Comparison of ENCODE assay signal across 1 cellular context in genomic region chr6:30570760-30571084, GRCh38.
TF ChIP-seq lines count a peak whose summit lies in the region.

No MANE protein-coding gene starts in this region.

TF ChIP-seq in HepG2, 621 proteins besides CTCF, POLR2A, EP300 and RAD21 (continues in another document):
- TF ChIP-seq TRIM24 (CRISPR knock-in tag; IDR thresholded peaks at IDR 0.05) (no peak), RFX1 (IDR thresholded peaks at IDR 0.05) (no peak), ZNF766 (CRISPR knock-in tag; IDR thresholded peaks at IDR 0.05; ENCODE audit: borderline replicate concordance) (no peak), PTBP1 (IDR thresholded peaks at IDR 0.05; ENCODE audit: low read depth, low read length, poor library complexity, severe bottlenecking) (peak; percentile 11), HNF4G (IDR thresholded peaks at IDR 0.05; ENCODE audit: borderline replicate concordance, low read depth, low read length) (no peak), HNF4G (CRISPR knock-in tag; IDR thresholded peaks at IDR 0.05; ENCODE audit: borderline replicate concordance, low read depth) (no peak), ARHGAP35 (CRISPR knock-in tag; IDR thresholded peaks at IDR 0.05; ENCODE audit: borderline replicate concordance) (no peak), SP2 (CRISPR knock-in tag; IDR thresholded peaks at IDR 0.05) (no peak), ZNF354B (CRISPR knock-in tag; IDR thresholded peaks at IDR 0.05) (0 out of 2 replicates have a peak, but pooled peaks have one; percentile 83), NCOR1 (IDR thresholded peaks at IDR 0.05; ENCODE audit: borderline replicate concordance, low read length) (0 out of 2 replicates have a peak, but pooled peaks have one; percentile 9), ZNF652 (CRISPR knock-in tag; IDR thresholded peaks at IDR 0.05; ENCODE audit: borderline replicate concordance, low read depth) (no peak), ZNF7 (CRISPR knock-in tag; IDR thresholded peaks at IDR 0.05) (no peak), NFYC (CRISPR knock-in tag; IDR thresholded peaks at IDR 0.05) (no peak), HMG20A (CRISPR knock-in tag; IDR thresholded peaks at IDR 0.05; ENCODE audit: borderline replicate concordance) (no peak), ZBTB37 (CRISPR knock-in tag; IDR thresholded peaks at IDR 0.05) (no peak), ZNF260 (CRISPR knock-in tag; IDR thresholded peaks at IDR 0.05; ENCODE audit: borderline replicate concordance, low read depth) (no peak), ZNF484 (CRISPR knock-in tag; IDR thresholded peaks at IDR 0.05; ENCODE audit: borderline replicate concordance, low read depth) (no peak), NFIB (CRISPR knock-in tag; IDR thresholded peaks at IDR 0.05; ENCODE audit: borderline replicate concordance) (no peak), GATAD1 (CRISPR knock-in tag; IDR thresholded peaks at IDR 0.05) (no peak), SKI (IDR thresholded peaks at IDR 0.05; ENCODE audit: partially characterized antibody) (no peak), RXRB (CRISPR knock-in tag; IDR thresholded peaks at IDR 0.05; ENCODE audit: borderline replicate concordance) (no peak), REXO4 (CRISPR knock-in tag; IDR thresholded peaks at IDR 0.05; ENCODE audit: borderline replicate concordance) (no peak), SRSF9 (IDR thresholded peaks at IDR 0.05; ENCODE audit: borderline replicate concordance, insufficient read depth, low read depth, low read length, poor library complexity, severe bottlenecking) (no peak), ZFP90 (CRISPR knock-in tag; IDR thresholded peaks at IDR 0.05; ENCODE audit: borderline replicate concordance) (no peak), ZNF605 (CRISPR knock-in tag; IDR thresholded peaks at IDR 0.05) (no peak), SMAD9 (CRISPR knock-in tag; IDR thresholded peaks at IDR 0.05) (0 out of 2 replicates have a peak, but pooled peaks have one; percentile 58), ASH2L (IDR thresholded peaks at IDR 0.05; ENCODE audit: insufficient read length, low read depth, low read length) (no peak), SNAI1 (CRISPR knock-in tag; IDR thresholded peaks at IDR 0.05; ENCODE audit: borderline replicate concordance) (no peak), HNF4A (CRISPR knock-in tag; IDR thresholded peaks at IDR 0.05) (no peak), ZNF333 (CRISPR knock-in tag; IDR thresholded peaks at IDR 0.05; ENCODE audit: borderline replicate concordance) (no peak; the same call in 1 of the 2 replicates), SMAD3 (CRISPR knock-in tag; IDR thresholded peaks at IDR 0.05) (no peak), ZSCAN25 (CRISPR knock-in tag; IDR thresholded peaks at IDR 0.05) (no peak), ZMAT3 (CRISPR knock-in tag; conservative IDR thresholded peaks at IDR 0.05) (no peak), ZNF468 (CRISPR knock-in tag; IDR thresholded peaks at IDR 0.05) (no peak), ZMAT5 (CRISPR knock-in tag; IDR thresholded peaks at IDR 0.05; ENCODE audit: borderline replicate concordance, low read depth) (no peak), EEA1 (CRISPR knock-in tag; IDR thresholded peaks at IDR 0.05; ENCODE audit: borderline replicate concordance) (no peak), SNRNP70 (IDR thresholded peaks at IDR 0.05; ENCODE audit: low read depth, low read length) (no peak), ZNF776 (CRISPR knock-in tag; IDR thresholded peaks at IDR 0.05) (0 out of 2 replicates have a peak, but pooled peaks have one; percentile 11), ZNF205 (CRISPR knock-in tag; IDR thresholded peaks at IDR 0.05) (no peak), ZNF891 (CRISPR knock-in tag; IDR thresholded peaks at IDR 0.05) (no peak), CEBPZ (IDR thresholded peaks at IDR 0.05; ENCODE audit: low read length) (no peak), ZSCAN30 (CRISPR knock-in tag; IDR thresholded peaks at IDR 0.05) (no peak), ZNF747 (CRISPR knock-in tag; IDR thresholded peaks at IDR 0.05; ENCODE audit: borderline replicate concordance) (no peak), RBAK (CRISPR knock-in tag; IDR thresholded peaks at IDR 0.05) (no peak), PHF21A (CRISPR knock-in tag; IDR thresholded peaks at IDR 0.05) (no peak), ZNF780A (CRISPR knock-in tag; IDR thresholded peaks at IDR 0.05) (peak; percentile 88; the same call in 1 of the 2 replicates), ZNF569 (CRISPR knock-in tag; IDR thresholded peaks at IDR 0.05; ENCODE audit: borderline replicate concordance) (no peak), ISX (CRISPR knock-in tag; conservative IDR thresholded peaks at IDR 0.05) (no peak), LCORL (IDR thresholded peaks at IDR 0.05) (no peak), LCORL (CRISPR knock-in tag; IDR thresholded peaks at IDR 0.05) (0 out of 2 replicates have a peak, but pooled peaks have one; percentile 1), MIXL1 (CRISPR knock-in tag; IDR thresholded peaks at IDR 0.05) (no peak), ZKSCAN5 (CRISPR knock-in tag; IDR thresholded peaks at IDR 0.05) (no peak), ZNF251 (CRISPR knock-in tag; IDR thresholded peaks at IDR 0.05) (peak; percentile 8; the same call in 1 of the 2 replicates), ATF7-NPFF (CRISPR knock-in tag; IDR thresholded peaks at IDR 0.05; ENCODE audit: low read depth) (no peak), ZNF44 (CRISPR knock-in tag; IDR thresholded peaks at IDR 0.05) (no peak), ZNF816 (CRISPR knock-in tag; IDR thresholded peaks at IDR 0.05; ENCODE audit: borderline replicate concordance) (no peak), POLR2AphosphoS2 (IDR thresholded peaks at IDR 0.05; ENCODE audit: low read depth, low read length) (no peak)
- TF ChIP-seq, protein P1, sequence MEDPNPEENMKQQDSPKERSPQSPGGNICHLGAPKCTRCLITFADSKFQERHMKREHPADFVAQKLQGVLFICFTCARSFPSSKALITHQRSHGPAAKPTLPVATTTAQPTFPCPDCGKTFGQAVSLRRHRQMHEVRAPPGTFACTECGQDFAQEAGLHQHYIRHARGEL (CRISPR knock-in tag; IDR thresholded peaks at IDR 0.05), result 0 out of 2 replicates have a peak, but pooled peaks have one; percentile 14
- TF ChIP-seq, protein P2, sequence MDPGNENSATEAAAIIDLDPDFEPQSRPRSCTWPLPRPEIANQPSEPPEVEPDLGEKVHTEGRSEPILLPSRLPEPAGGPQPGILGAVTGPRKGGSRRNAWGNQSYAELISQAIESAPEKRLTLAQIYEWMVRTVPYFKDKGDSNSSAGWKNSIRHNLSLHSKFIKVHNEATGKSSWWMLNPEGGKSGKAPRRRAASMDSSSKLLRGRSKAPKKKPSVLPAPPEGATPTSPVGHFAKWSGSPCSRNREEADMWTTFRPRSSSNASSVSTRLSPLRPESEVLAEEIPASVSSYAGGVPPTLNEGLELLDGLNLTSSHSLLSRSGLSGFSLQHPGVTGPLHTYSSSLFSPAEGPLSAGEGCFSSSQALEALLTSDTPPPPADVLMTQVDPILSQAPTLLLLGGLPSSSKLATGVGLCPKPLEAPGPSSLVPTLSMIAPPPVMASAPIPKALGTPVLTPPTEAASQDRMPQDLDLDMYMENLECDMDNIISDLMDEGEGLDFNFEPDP (CRISPR knock-in tag; conservative IDR thresholded peaks at IDR 0.05), result no peak
- TF ChIP-seq, protein P3, sequence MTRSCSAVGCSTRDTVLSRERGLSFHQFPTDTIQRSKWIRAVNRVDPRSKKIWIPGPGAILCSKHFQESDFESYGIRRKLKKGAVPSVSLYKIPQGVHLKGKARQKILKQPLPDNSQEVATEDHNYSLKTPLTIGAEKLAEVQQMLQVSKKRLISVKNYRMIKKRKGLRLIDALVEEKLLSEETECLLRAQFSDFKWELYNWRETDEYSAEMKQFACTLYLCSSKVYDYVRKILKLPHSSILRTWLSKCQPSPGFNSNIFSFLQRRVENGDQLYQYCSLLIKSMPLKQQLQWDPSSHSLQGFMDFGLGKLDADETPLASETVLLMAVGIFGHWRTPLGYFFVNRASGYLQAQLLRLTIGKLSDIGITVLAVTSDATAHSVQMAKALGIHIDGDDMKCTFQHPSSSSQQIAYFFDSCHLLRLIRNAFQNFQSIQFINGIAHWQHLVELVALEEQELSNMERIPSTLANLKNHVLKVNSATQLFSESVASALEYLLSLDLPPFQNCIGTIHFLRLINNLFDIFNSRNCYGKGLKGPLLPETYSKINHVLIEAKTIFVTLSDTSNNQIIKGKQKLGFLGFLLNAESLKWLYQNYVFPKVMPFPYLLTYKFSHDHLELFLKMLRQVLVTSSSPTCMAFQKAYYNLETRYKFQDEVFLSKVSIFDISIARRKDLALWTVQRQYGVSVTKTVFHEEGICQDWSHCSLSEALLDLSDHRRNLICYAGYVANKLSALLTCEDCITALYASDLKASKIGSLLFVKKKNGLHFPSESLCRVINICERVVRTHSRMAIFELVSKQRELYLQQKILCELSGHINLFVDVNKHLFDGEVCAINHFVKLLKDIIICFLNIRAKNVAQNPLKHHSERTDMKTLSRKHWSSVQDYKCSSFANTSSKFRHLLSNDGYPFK (CRISPR knock-in tag; IDR thresholded peaks at IDR 0.05; ENCODE audit: borderline replicate concordance), result no peak
- TF ChIP-seq, protein P4, sequence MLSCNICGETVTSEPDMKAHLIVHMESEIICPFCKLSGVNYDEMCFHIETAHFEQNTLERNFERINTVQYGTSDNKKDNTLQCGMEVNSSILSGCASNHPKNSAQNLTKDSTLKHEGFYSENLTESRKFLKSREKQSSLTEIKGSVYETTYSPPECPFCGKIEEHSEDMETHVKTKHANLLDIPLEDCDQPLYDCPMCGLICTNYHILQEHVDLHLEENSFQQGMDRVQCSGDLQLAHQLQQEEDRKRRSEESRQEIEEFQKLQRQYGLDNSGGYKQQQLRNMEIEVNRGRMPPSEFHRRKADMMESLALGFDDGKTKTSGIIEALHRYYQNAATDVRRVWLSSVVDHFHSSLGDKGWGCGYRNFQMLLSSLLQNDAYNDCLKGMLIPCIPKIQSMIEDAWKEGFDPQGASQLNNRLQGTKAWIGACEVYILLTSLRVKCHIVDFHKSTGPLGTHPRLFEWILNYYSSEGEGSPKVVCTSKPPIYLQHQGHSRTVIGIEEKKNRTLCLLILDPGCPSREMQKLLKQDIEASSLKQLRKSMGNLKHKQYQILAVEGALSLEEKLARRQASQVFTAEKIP (CRISPR knock-in tag; IDR thresholded peaks at IDR 0.05; ENCODE audit: borderline replicate concordance), result no peak
